In genomic region chr5:132742626-132743025, GRCh38 we compare ENCODE assay signal across 35 cellular contexts. TPM values are rescaled to one million over a fixed set of nuclear protein-coding genes. Genes with fewer than 3 reads are reported as not detected.
"Had no signal": no experiment of that assay in that cellular context is flagged by ENCODE, and none has a peak within 500 bp of the region (broad histone marks: within the 10 kb centered on the region; RNA-seq: fewer than 3 reads in every experiment).

No MANE protein-coding gene starts in this region.

- H3K27ac ChIP-seq: adrenal gland, ascending aorta, body of pancreas, brain microvascular endothelial cell, breast epithelium, cardiac muscle cell had no signal

- H3K4me3 ChIP-seq: adrenal gland, ascending aorta, body of pancreas, breast epithelium, cardiac muscle cell had no signal

- FAIRE-seq: astrocyte, bronchial epithelial cell had no signal

- H3K36me3 ChIP-seq: adrenal gland, ascending aorta, brain microvascular endothelial cell, breast epithelium, cardiac muscle cell had no signal

- DNase-seq: activated effector memory CD4-positive, alpha-beta T cell treated with anti-CD3 and anti-CD28 coated beads, Interleukin-2, amount 50 U/mL, for 16 hours; activated effector memory CD4-positive, alpha-beta T cell treated with Interleukin-2 at 50 U/mL for 16 hours; activated gamma-delta T cell; activated gamma-delta T cell treated with Interleukin-2 at 50 U/mL for 16 hours; activated naive CD4-positive, alpha-beta T cell; activated naive CD4-positive, alpha-beta T cell treated with anti-CD3 and anti-CD28 coated beads for 36 hours; activated naive CD4-positive, alpha-beta T cell treated with anti-CD3 and anti-CD28 coated beads, Interleukin-2, amount 10 ng/mL, durations not matched to agents 7 days and 5 days; activated naive CD4-positive, alpha-beta T cell treated with anti-CD3 and anti-CD28 coated beads, Interleukin-2, amount 50 U/mL, for 16 hours; activated naive CD4-positive, alpha-beta T cell treated with Interleukin-2 at 50 U/mL for 16 hours; activated naive CD8-positive, alpha-beta T cell treated with anti-CD3 and anti-CD28 coated beads for 36 hours; activated naive CD8-positive, alpha-beta T cell treated with anti-CD3 and anti-CD28 coated beads, Interleukin-2, amount 10 ng/mL, durations not matched to agents 7 days and 5 days; activated naive CD8-positive, alpha-beta T cell treated with anti-CD3 and anti-CD28 coated beads, Interleukin-2, amount 50 U/mL, for 24 hours; activated T-cell treated with anti-CD3 and anti-CD28 coated beads, Interleukin-2, amount 50 U/mL, for 24 hours; activated T-cell treated with anti-CD3 and anti-CD28 coated beads, Interleukin-2, amount 50 U/mL, for 4 hours; activated T-cell treated with anti-CD3 and anti-CD28 coated beads, Interleukin-2, amount 50 U/mL, for 48 hours; activated T-cell treated with anti-CD3 and anti-CD28 coated beads, Interleukin-2, amount 50 U/mL, for 72 hours; adrenal gland; amniotic stem cell; amygdala; anterior cingulate cortex; aorta; body of pancreas; brain microvascular endothelial cell; caudate nucleus; central memory CD4-positive, alpha-beta T cell; cerebellar nuclear complex had no signal

- ATAC-seq: activated naive CD4-positive, alpha-beta T cell treated with anti-CD3 and anti-CD28 coated beads, Interleukin-2, amount 50 U/mL, for 72 hours; activated naive CD8-positive, alpha-beta T cell treated with anti-CD3 and anti-CD28 coated beads, Interleukin-2, amount 50 U/mL, for 24 hours; activated T-cell treated with anti-CD3 and anti-CD28 coated beads, Interleukin-2, amount 50 U/mL, for 4 hours; activated T-cell treated with anti-CD3 and anti-CD28 coated beads, Interleukin-2, amount 50 U/mL, for 72 hours; activated T-helper 17 cell treated with anti-CD3 and anti-CD28 coated beads, Interleukin-2, amount 50 U/mL, for 72 hours; body of pancreas had no signal

- H3K4me1 ChIP-seq: breast epithelium had no signal

- H3K9me3 ChIP-seq: adrenal gland, ascending aorta, body of pancreas, breast epithelium had no signal

- H3K27me3 ChIP-seq: ascending aorta, body of pancreas, breast epithelium had no signal

RNA-seq across cellular contexts. Expression of gene CCNI2, which starts 4.6 kb away (rescaled TPM):
- total RNA-seq: aorta, ascending aorta, bronchial epithelial cell, cardiac muscle cell, cardiac septum, chondrocyte had no signal
